18 cellular contexts compared by ENCODE assay signal in the genomic region with DNA sequence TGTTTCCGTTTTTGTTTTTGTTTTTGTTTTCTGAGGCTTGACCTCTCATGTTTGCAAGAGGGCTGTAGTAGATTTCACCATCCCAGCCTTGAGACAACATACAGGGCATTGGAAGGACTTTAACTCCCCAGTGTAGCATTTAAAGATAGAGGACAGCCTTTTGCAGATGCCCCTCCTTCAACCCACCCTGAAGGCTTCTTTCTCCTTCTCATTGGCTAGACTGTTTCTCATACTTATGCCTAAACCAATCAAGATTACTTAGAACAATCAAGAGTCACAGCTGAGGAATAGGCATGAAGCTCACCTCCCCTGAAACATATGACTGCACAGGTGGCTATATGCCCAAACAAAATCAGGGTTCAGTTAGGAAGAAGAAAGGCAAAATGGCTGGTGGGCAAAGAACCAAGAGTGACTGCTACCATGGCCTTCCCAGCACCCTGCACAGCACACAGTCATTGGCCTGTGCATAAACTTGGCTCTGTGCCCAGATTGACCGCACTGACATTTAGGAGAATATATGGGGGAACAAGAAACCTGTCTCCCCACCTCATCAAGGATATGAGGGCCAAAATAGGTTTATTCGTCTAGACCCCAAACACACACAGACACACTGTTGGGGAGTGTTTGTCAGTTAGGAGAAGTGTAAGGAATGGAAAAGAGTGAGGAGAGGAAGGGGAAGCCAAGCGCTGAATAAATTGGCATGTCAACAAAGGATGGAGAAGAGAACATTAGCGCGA.
DNase-seq lines count a peak whose midpoint lies in the region; ATAC-seq and TF ChIP-seq lines count a peak whose summit lies in the region.
"Had no signal": no experiment of that assay in that cellular context is flagged by ENCODE, and none has a peak within 500 bp of the region (broad histone marks: within the 10 kb centered on the region; RNA-seq: fewer than 3 reads in every experiment).

No MANE protein-coding gene starts in this region.

- ATAC-seq in GM21423 (IDR thresholded peaks at IDR 0.05; ENCODE audit: unreplicated experiment) (no peak), HG03439 (IDR thresholded peaks at IDR 0.05; ENCODE audit: unreplicated experiment) (no peak)
- ATAC-seq: HCT116, T-helper 17 cell had no signal

- DNase-seq in anterior cingulate cortex (lab: John Stamatoyannopoulos, UW): peak in 38 of 58 donors; percentile 2 to 82 (median 40)
- peak; percentile 38 for DNase-seq in inferior parietal cortex (ENCODE audit: extremely low spot score)
- peak; percentile 49 for DNase-seq in superior temporal gyrus (ENCODE audit: extremely low spot score)
- no peak for DNase-seq in iPS-NIHi11 (ENCODE audit: low spot score)
- DNase-seq: activated CD4-positive, alpha-beta T cell treated with anti-CD3 and anti-CD28 coated beads for 48 hours; activated naive CD4-positive, alpha-beta T cell; activated T-cell treated with anti-CD3 and anti-CD28 coated beads, Interleukin-2, amount 50 U/mL, for 24 hours; dermis blood vessel endothelial cell; KBM-7; MM.1S; NCI-H1417; NCI-H510A; stimulated activated CD4-positive, alpha-beta T cell treated with anti-CD3 and anti-CD28 coated beads, Interleukin-1b, Interleukin-23, amount 100 ng/mL, for 48 hours; T-helper 17 cell had no signal

- no peak for TF ChIP-seq RAD21 in Ishikawa (IDR thresholded peaks at IDR 0.05; ENCODE audit: low read depth)

- TF ChIP-seq EP300 in Ishikawa (IDR thresholded peaks at IDR 0.05; ENCODE audit: borderline replicate concordance): 0 out of 2 replicates have a peak, but pooled peaks have one; percentile 53

TF ChIP-seq in Ishikawa, 13 proteins besides CTCF, POLR2A, EP300 and RAD21:
- TF ChIP-seq ZBTB7A (IDR thresholded peaks at IDR 0.05; ENCODE audit: low read depth): no peak
- peak; percentile 37; the same call in 1 of the 2 replicates for TF ChIP-seq TCF12 (IDR thresholded peaks at IDR 0.05; ENCODE audit: low read depth)
- TF ChIP-seq NFIC (IDR thresholded peaks at IDR 0.05): peak; percentile 97
- TF ChIP-seq, protein P1, sequence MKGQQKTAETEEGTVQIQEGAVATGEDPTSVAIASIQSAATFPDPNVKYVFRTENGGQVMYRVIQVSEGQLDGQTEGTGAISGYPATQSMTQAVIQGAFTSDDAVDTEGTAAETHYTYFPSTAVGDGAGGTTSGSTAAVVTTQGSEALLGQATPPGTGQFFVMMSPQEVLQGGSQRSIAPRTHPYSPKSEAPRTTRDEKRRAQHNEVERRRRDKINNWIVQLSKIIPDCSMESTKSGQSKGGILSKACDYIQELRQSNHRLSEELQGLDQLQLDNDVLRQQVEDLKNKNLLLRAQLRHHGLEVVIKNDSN (IDR thresholded peaks at IDR 0.05): 0 out of 2 replicates have a peak, but pooled peaks have one; percentile 15
- TF ChIP-seq YY1 (IDR thresholded peaks at IDR 0.05; ENCODE audit: low read depth): peak; percentile 53; the same call in 1 of the 2 replicates
- no peak for TF ChIP-seq FOXM1 (IDR thresholded peaks at IDR 0.05; ENCODE audit: borderline replicate concordance, low read depth)
- peak; percentile 21 for TF ChIP-seq TEAD4 (IDR thresholded peaks at IDR 0.05)
